Comparison of ENCODE assay signal across 24 cellular contexts in genomic region chr7:1080251-1080917, GRCh38. TPM values are rescaled to one million over a fixed set of nuclear protein-coding genes. Genes with fewer than 3 reads are reported as not detected.
DNase-seq lines count a peak whose midpoint lies in the region; ATAC-seq, FAIRE-seq and TF ChIP-seq lines count a peak whose summit lies in the region.
"Had no signal": no experiment of that assay in that cellular context is flagged by ENCODE, and none has a peak within 500 bp of the region (broad histone marks: within the 10 kb centered on the region; RNA-seq: fewer than 3 reads in every experiment).

No MANE protein-coding gene starts in this region.

- H2AFZ ChIP-seq in HepG2 (ENCODE audit: low read length): no peak overlapping the region

- peak overlapping the region; percentile 49 for H3K27ac Mint-ChIP-seq in progenitor cell of endocrine pancreas
- H3K27ac Mint-ChIP-seq: CD4-positive, alpha-beta T cell had no signal

- intact Hi-C loops in HepG2 (cut with micrococcal nuclease; ENCODE audit: unreplicated experiment) (no loop called here), kidney (cut with DNase I) (no loop called here), breast epithelium (cut with DNase I; ENCODE audit: low total_unique reads) (no loop called here)

- TF ChIP-seq EP300 in HepG2 (IDR thresholded peaks at IDR 0.05; ENCODE audit: low read depth in 2 of 2, low read length in 2 of 2) (no peak), HepG2 (CRISPR knock-in tag; IDR thresholded peaks at IDR 0.05; ENCODE audit: borderline replicate concordance) (no peak)

- WGBS in HUES64: 91% methylated on average over 38 of the region's 38 CpGs
- 97% methylated on average over 38 of the region's 38 CpGs for WGBS in HepG2 (ENCODE audit: low lambda C conversion rate)

- H3K27me3 ChIP-seq in HUES64 (ENCODE audit: insufficient read depth, low read length): no peaks in the 10 kb centered on the region
- H3K27me3 ChIP-seq in HepG2 (ENCODE audit: control insufficient read depth in 1 of 2, insufficient read depth in 2 of 2, low read length in 2 of 2): no peaks in the 10 kb centered on the region
- H3K27me3 ChIP-seq in breast epithelium: no peaks in the 10 kb centered on the region
- H3K27me3 ChIP-seq: BE2C had no signal

- TF ChIP-seq RAD21 in HepG2 (CRISPR knock-in tag; IDR thresholded peaks at IDR 0.05): no peak

- ATAC-seq in HepG2 (no peak), GM18867 (IDR thresholded peaks at IDR 0.05; ENCODE audit: unreplicated experiment) (no peak)
- ATAC-seq: HCT116, SK-N-SH treated with all-trans-retinoic acid at 6 μM for 48 hours had no signal

- FAIRE-seq in HepG2 (lab: Jason Lieb, UNC) (no peak), kidney (lab: Jason Lieb, UNC) (no peak)
- FAIRE-seq: G401.6, GM18507 had no signal

- H3K9me3 Mint-ChIP-seq in progenitor cell of endocrine pancreas (ENCODE audit: low read depth): no peaks in the 10 kb centered on the region
- H3K9me3 Mint-ChIP-seq: CD4-positive, alpha-beta T cell had no signal

- H3K9ac ChIP-seq in HUES64 (ENCODE audit: low read depth, low read length) (peak overlapping the region; percentile 37; the same call in 1 of the 2 replicates), HepG2 (ENCODE audit: insufficient read depth, low read depth, low read length) (no peak overlapping the region), kidney (ENCODE audit: low read length in 2 of 2) (no peak overlapping the region)
- H3K9ac ChIP-seq: KMS-11 had no signal

- H3K4me2 ChIP-seq in HepG2 (ENCODE audit: low read depth, low read length): no peak overlapping the region
- H3K4me2 ChIP-seq: KMS-11 had no signal

- TF ChIP-seq POLR2A in HepG2 (IDR thresholded peaks at IDR 0.05; ENCODE audit: insufficient read depth in 1 of 2, low read depth in 2 of 2, low read length in 2 of 2) (no peak), breast epithelium (IDR thresholded peaks at IDR 0.05) (no peak)

- no peak overlapping the region for H3K4me3 ChIP-seq in HUES64 (ENCODE audit: low read length)
- no peak overlapping the region for H3K4me3 ChIP-seq in HepG2 (replicated peaks in 1 of 3; ENCODE audit: insufficient read depth in 1 of 3, low read depth in 2 of 3, low read length in 3 of 3)
- no peak overlapping the region for H3K4me3 ChIP-seq in kidney (ENCODE audit: low read length in 2 of 2)
- no peak overlapping the region for H3K4me3 ChIP-seq in breast epithelium

- no peaks in the 10 kb centered on the region for H3K4me1 ChIP-seq in HUES64 (ENCODE audit: insufficient read depth, low read length)
- peaks cover 43% of the 10 kb centered on the region for H3K4me1 ChIP-seq in HepG2 (ENCODE audit: insufficient read depth, low read length)
- peaks cover 0 to 12% of the 10 kb centered on the region in 2 donors for H3K4me1 ChIP-seq in kidney (ENCODE audit: control insufficient read depth in 1 of 2, insufficient read depth in 1 of 2, low read depth in 1 of 2, low read length in 2 of 2)
- no peaks in the 10 kb centered on the region for H3K4me1 ChIP-seq in breast epithelium
- H3K4me1 ChIP-seq: Caco-2 had no signal

- POLR2A ChIA-PET in HepG2 (lab: Yijun Ruan, JAX): no interaction called here

- no peak overlapping the region for H3K4me3 Mint-ChIP-seq in progenitor cell of endocrine pancreas (ENCODE audit: low read depth)
- H3K4me3 Mint-ChIP-seq: CD4-positive, alpha-beta T cell had no signal

- in situ Hi-C loops in HepG2 (cut with HindIII; ENCODE audit: extremely low pct_ligation_motif_present, low pct_unique_long_range_greater_than_20kb): no loop called here

- H3K36me3 ChIP-seq in HUES64 (ENCODE audit: insufficient read depth, low read length) (no peaks in the 10 kb centered on the region), HepG2 (replicated peaks in 1 of 2; ENCODE audit: control insufficient read depth in 1 of 2, insufficient read depth in 2 of 2, low read length in 2 of 2) (peaks cover 2 to 15% of the 10 kb centered on the region in 2 experiments; a peak in 3 of 5 replicates), kidney (ENCODE audit: control insufficient read depth in 1 of 2, insufficient read depth in 2 of 2, low read length in 2 of 2) (no peaks in the 10 kb centered on the region), breast epithelium (no peaks in the 10 kb centered on the region)
- H3K36me3 ChIP-seq: BE2C had no signal

- CTCF ChIA-PET in HepG2 (lab: Yijun Ruan, JAX; ENCODE audit: low intra/inter-chr PET ratio, low total read pairs): no interaction called here

- no peak for TF ChIP-seq CTCF in HepG2 (CRISPR knock-in tag; IDR thresholded peaks at IDR 0.05)
- no peak for TF ChIP-seq CTCF in progenitor cell of endocrine pancreas (IDR thresholded peaks at IDR 0.05; ENCODE audit: unreplicated experiment)
- no peak for TF ChIP-seq CTCF in kidney (IDR thresholded peaks at IDR 0.05; ENCODE audit: borderline replicate concordance, extremely low read depth, insufficient read depth)
- no peak for TF ChIP-seq CTCF in breast epithelium (IDR thresholded peaks at IDR 0.05)

- no peaks in the 10 kb centered on the region for H4K20me1 ChIP-seq in HepG2 (ENCODE audit: insufficient read depth, low read length)

- H3K4me1 Mint-ChIP-seq in progenitor cell of endocrine pancreas (ENCODE audit: low read depth): peaks cover 13% of the 10 kb centered on the region

- H3K27ac ChIP-seq in HUES64 (ENCODE audit: low read depth, low read length): no peak overlapping the region
- no peak overlapping the region for H3K27ac ChIP-seq in HepG2 (ENCODE audit: extremely low read length, insufficient read depth, low read length)
- peak overlapping the region in 1 of 2 donors; percentile 32 for H3K27ac ChIP-seq in kidney (ENCODE audit: low read depth in 2 of 2, low read length in 2 of 2)
- no peak overlapping the region for H3K27ac ChIP-seq in breast epithelium
- H3K27ac ChIP-seq: KMS-11 had no signal

- no peaks in the 10 kb centered on the region for H3K79me2 ChIP-seq in HepG2 (ENCODE audit: insufficient read depth, low read length)

- peaks cover 2% of the 10 kb centered on the region for H3K36me3 Mint-ChIP-seq in progenitor cell of endocrine pancreas (ENCODE audit: insufficient read depth)

- peak; percentile 28 for DNase-seq in cerebellar cortex (ENCODE audit: low spot score)
- DNase-seq in HepG2 (ENCODE audit: low spot score): no peak
- no peak for DNase-seq in progenitor cell of endocrine pancreas (ENCODE audit: low spot score, unreplicated experiment)
- no peak for DNase-seq in kidney
- no peak for DNase-seq in SKM-1 treated with dmso at 0.1 percent for 144 hours (lab: John Stamatoyannopoulos, UW; ENCODE audit: unreplicated experiment)
- no peak for DNase-seq in breast epithelium (ENCODE audit: low spot score in 2 of 2)
- DNase-seq: BE2C; Caco-2; CD4-positive, alpha-beta T cell; GOT3; NCI-H1105; NCI-H2029 treated with DMSO at 0.1 percent for 48 hours; NCI-H226; NCI-H510A treated with DMSO at 0.1 percent for 48 hours; NCI-H774; NK-92 treated with Interleukin-12 subunit alpha and Interleukin-12 subunit beta, amount 100 ng/mL, for 24 hours; SHP77 treated with DMSO at 0.1 percent for 48 hours had no signal

- no peaks in the 10 kb centered on the region for H3K9me3 ChIP-seq in HUES64 (ENCODE audit: insufficient read depth, low read depth, low read length)
- no peaks in the 10 kb centered on the region for H3K9me3 ChIP-seq in HepG2 (ENCODE audit: low read length)
- H3K9me3 ChIP-seq in kidney (ENCODE audit: control insufficient read depth in 1 of 2, low read length in 2 of 2): no peaks in the 10 kb centered on the region
- no peaks in the 10 kb centered on the region for H3K9me3 ChIP-seq in breast epithelium
- H3K9me3 ChIP-seq: BE2C, Caco-2 had no signal

- H3K27me3 Mint-ChIP-seq in progenitor cell of endocrine pancreas: no peaks in the 10 kb centered on the region
- H3K27me3 Mint-ChIP-seq: CD4-positive, alpha-beta T cell had no signal

- no TSS peak for BruUV-seq in HepG2 (replicated peaks; lab: Mats Ljungman, UMichigan)

RNA-seq across cellular contexts. Expression of gene GPER1, which starts 7.5 kb away (rescaled TPM):
- 0.40 TPM for polyA plus RNA-seq in HUES64 (2013, experiment 1 of 2)
- polyA plus RNA-seq in HUES64 (2013, experiment 2 of 2): 0.38 TPM
- 15.2 and 19.7 TPM in 2 replicates for total RNA-seq in HepG2 (2016; rRNA removed; fragmentation: Illumina TruSeq; extraction: Trizol)
- 11.8 and 14.0 TPM in 2 replicates for total RNA-seq in HepG2 (2016; cell fraction: cytosol; rRNA removed; fragmentation: Illumina TruSeq; extraction: Trizol; ENCODE audit: low read depth)
- 14.3 and 19.8 TPM in 2 replicates for total RNA-seq in HepG2 (2016; cell fraction: insoluble cytoplasmic fraction; rRNA removed; fragmentation: Illumina TruSeq; extraction: Trizol)
- 22.2 and 30.5 TPM in 2 replicates for total RNA-seq in HepG2 (2016; cell fraction: membrane; rRNA removed; fragmentation: Illumina TruSeq; extraction: Trizol)
- total RNA-seq in HepG2 (2016; cell fraction: nucleus; rRNA removed; fragmentation: Illumina TruSeq; extraction: Trizol): 13.6 and 15.7 TPM in 2 replicates
- polyA plus RNA-seq in HepG2 (2011; rRNA removed): 12.7 and 16.4 TPM in 2 replicates
- 14.9 and 19.2 TPM in 2 replicates for polyA plus RNA-seq in HepG2 (2011; cell fraction: cytosol; rRNA removed)
- polyA plus RNA-seq in HepG2 (2011; cell fraction: nucleus; rRNA removed): 55.4 and 63.5 TPM in 2 replicates
- polyA plus RNA-seq in HepG2 (2012): 10.5 and 10.7 TPM in 2 replicates
- 9.9 and 11.3 TPM in 2 replicates for polyA plus RNA-seq in HepG2 (2016; cell fraction: cytosol; fragmentation: Illumina TruSeq; extraction: Trizol; ENCODE audit: low read depth)
- polyA plus RNA-seq in HepG2 (2016; cell fraction: insoluble cytoplasmic fraction; fragmentation: Illumina TruSeq; extraction: Trizol; ENCODE audit: low read depth): 17.5 and 21.3 TPM in 2 replicates
- 22.0 and 22.5 TPM in 2 replicates for polyA plus RNA-seq in HepG2 (2016; cell fraction: membrane; fragmentation: Illumina TruSeq; extraction: Trizol; ENCODE audit: low read depth)
- polyA plus RNA-seq in HepG2 (2016; cell fraction: nucleus; fragmentation: Illumina TruSeq; extraction: Trizol; ENCODE audit: insufficient read depth, low read depth): 36.9 and 39.6 TPM in 2 replicates
- polyA minus RNA-seq in HepG2 (2011; rRNA and poly(A)+ RNA removed; ENCODE audit: low replicate concordance): 7.5 and 47.4 TPM in 2 replicates
- 11.5 and 13.4 TPM in 2 replicates for polyA minus RNA-seq in HepG2 (2011; cell fraction: cytosol; rRNA and poly(A)+ RNA removed)
- polyA minus RNA-seq in HepG2 (2011; cell fraction: nucleus; rRNA and poly(A)+ RNA removed): 4.2 and 5.7 TPM in 2 replicates
- total RNA-seq in progenitor cell of endocrine pancreas: 0.50 and 0.64 TPM in 2 replicates
- 5.2 TPM for total RNA-seq in kidney
- polyA plus RNA-seq in kidney (ENCODE audit: insufficient read depth, low read depth, low replicate concordance): 4.8 TPM
- 1 to 10 TPM; 2.6 to 3.3 (median 3.2) TPM for total RNA-seq in breast epithelium
- total RNA-seq: CD4-positive, alpha-beta T cell had no signal

RNA-seq across cellular contexts. Expression of gene GPR146, which starts 36.0 kb away (rescaled TPM):
- polyA plus RNA-seq in HUES64 (2013, experiment 1 of 2): 0.60 TPM
- polyA plus RNA-seq in HUES64 (2013, experiment 2 of 2): 1.3 TPM
- total RNA-seq in HepG2 (2016; rRNA removed; fragmentation: Illumina TruSeq; extraction: Trizol) (0.84 and 2.0 TPM in 2 replicates), progenitor cell of endocrine pancreas (1.6 and 1.9 TPM in 2 replicates), kidney (10.3 TPM), breast epithelium (10 to 100 TPM; 24.1 to 56.8 (median 43.6) TPM)
- total RNA-seq in HepG2 (2016; cell fraction: cytosol; rRNA removed; fragmentation: Illumina TruSeq; extraction: Trizol; ENCODE audit: low read depth): 0.91 and 1.1 TPM in 2 replicates
- 0.89 and 1.2 TPM in 2 replicates for total RNA-seq in HepG2 (2016; cell fraction: insoluble cytoplasmic fraction; rRNA removed; fragmentation: Illumina TruSeq; extraction: Trizol)
- total RNA-seq in HepG2 (2016; cell fraction: membrane; rRNA removed; fragmentation: Illumina TruSeq; extraction: Trizol): 1.9 and 2.7 TPM in 2 replicates
- 1.1 and 3.4 TPM in 2 replicates for total RNA-seq in HepG2 (2016; cell fraction: nucleus; rRNA removed; fragmentation: Illumina TruSeq; extraction: Trizol)
- polyA plus RNA-seq in HepG2 (2011; rRNA removed) (15.9 and 17.2 TPM in 2 replicates), kidney (ENCODE audit: insufficient read depth, low read depth, low replicate concordance) (7.6 TPM)
- polyA plus RNA-seq in HepG2 (2011; cell fraction: cytosol; rRNA removed): 11.4 and 22.4 TPM in 2 replicates
- 18.2 and 25.0 TPM in 2 replicates for polyA plus RNA-seq in HepG2 (2011; cell fraction: nucleus; rRNA removed)
- polyA plus RNA-seq in HepG2 (2012): 4.5 and 5.3 TPM in 2 replicates
- polyA plus RNA-seq in HepG2 (2016; cell fraction: cytosol; fragmentation: Illumina TruSeq; extraction: Trizol; ENCODE audit: low read depth): 2.1 and 2.2 TPM in 2 replicates
- 0.78 and 1.3 TPM in 2 replicates for polyA plus RNA-seq in HepG2 (2016; cell fraction: insoluble cytoplasmic fraction; fragmentation: Illumina TruSeq; extraction: Trizol; ENCODE audit: low read depth)
- 2.3 and 3.4 TPM in 2 replicates for polyA plus RNA-seq in HepG2 (2016; cell fraction: membrane; fragmentation: Illumina TruSeq; extraction: Trizol; ENCODE audit: low read depth)
- 2.2 and 2.5 TPM in 2 replicates for polyA plus RNA-seq in HepG2 (2016; cell fraction: nucleus; fragmentation: Illumina TruSeq; extraction: Trizol; ENCODE audit: insufficient read depth, low read depth)
- 0.87 and 47.8 TPM in 2 replicates for polyA minus RNA-seq in HepG2 (2011; rRNA and poly(A)+ RNA removed; ENCODE audit: low replicate concordance)
- 6.9 and 9.1 TPM in 2 replicates for polyA minus RNA-seq in HepG2 (2011; cell fraction: cytosol; rRNA and poly(A)+ RNA removed)
- polyA minus RNA-seq in HepG2 (2011; cell fraction: nucleus; rRNA and poly(A)+ RNA removed): 9.3 and 14.0 TPM in 2 replicates
